In the genomic region with DNA sequence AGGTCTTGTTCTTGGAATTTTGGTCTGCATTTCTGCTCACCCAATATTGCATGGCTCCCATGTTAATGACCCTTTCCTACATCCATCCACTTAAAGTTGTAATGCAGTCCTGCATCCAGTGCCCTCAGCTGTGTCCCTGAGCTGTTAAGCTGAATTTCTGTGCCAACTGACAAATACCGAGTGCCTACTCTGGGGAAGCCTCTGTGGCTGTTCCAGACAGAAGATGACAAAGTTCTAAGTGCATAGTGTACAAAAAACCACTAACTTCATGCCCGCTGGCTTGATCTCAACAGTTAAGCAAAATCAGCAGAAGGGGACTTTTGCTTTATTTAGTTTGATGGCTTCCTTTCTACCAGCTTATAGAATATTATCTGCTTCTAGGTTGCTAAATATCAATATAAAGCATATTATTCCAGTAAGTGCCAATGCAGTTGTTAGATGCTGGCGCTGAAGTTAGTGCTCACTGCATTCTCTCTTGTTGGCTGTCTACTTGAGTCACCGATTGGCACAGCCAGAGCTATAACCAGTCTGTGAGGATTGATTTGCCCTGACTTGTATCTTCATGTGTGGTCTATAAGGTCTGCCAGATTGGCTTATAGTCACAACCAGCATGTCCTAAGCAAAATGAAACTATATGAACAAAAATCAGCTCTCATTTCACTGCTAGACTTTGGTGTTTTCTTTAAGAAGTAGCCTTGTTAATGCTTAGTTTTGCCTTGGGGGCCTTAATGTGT, we compare ENCODE assay signal across 8 cellular contexts.
DNase-seq lines count a peak whose midpoint lies in the region; ATAC-seq and TF ChIP-seq lines count a peak whose summit lies in the region.

No MANE protein-coding gene starts in this region.

- no peak for TF ChIP-seq CTCF in RWPE1 (conservative IDR thresholded peaks at IDR 0.05; ENCODE audit: low read depth)
- TF ChIP-seq CTCF in fibroblast of mammary gland (conservative IDR thresholded peaks at IDR 0.05; ENCODE audit: control insufficient read depth, insufficient read depth, low read depth, low read length): no peak
- no peak for TF ChIP-seq CTCF in parathyroid adenoma (IDR thresholded peaks at IDR 0.05)

- POLR2A ChIA-PET in RWPE1 (lab: Yijun Ruan, JAX; ENCODE audit: low non-redundant PET): interaction anchor here (0.7 kb wide), 2 partner anchors 177 to 186 kb away, joined by 3 to 4 read pairs; no protein-coding TSS in a partner anchor

- DNase-seq in Ammon's horn (ENCODE audit: low spot score): peak; percentile 30
- peak; percentile 86 for DNase-seq in RWPE1 (ENCODE audit: low spot score)
- DNase-seq in fibroblast of mammary gland (ENCODE audit: low read depth): peak; percentile 61
- DNase-seq in effector CD4-positive, alpha-beta T cell: no peak

- H3K9ac ChIP-seq in parathyroid adenoma: no peak overlapping the region

- H3K36me3 ChIP-seq in parathyroid adenoma (ENCODE audit: control insufficient read depth, insufficient read depth, low read length): no peaks in the 10 kb centered on the region

- H2AFZ ChIP-seq in parathyroid adenoma: no peak overlapping the region

- no peaks in the 10 kb centered on the region for H3K27me3 ChIP-seq in parathyroid adenoma (ENCODE audit: control insufficient read depth, insufficient read depth, low read length)

- H3K4me2 ChIP-seq in parathyroid adenoma (ENCODE audit: low read length): no peak overlapping the region

- ATAC-seq in GM18517 (IDR thresholded peaks at IDR 0.05; ENCODE audit: unreplicated experiment) (no peak), HG03460 (IDR thresholded peaks at IDR 0.05; ENCODE audit: unreplicated experiment) (no peak), HG03520 (IDR thresholded peaks at IDR 0.05; ENCODE audit: unreplicated experiment) (no peak)

- peaks cover 2% of the 10 kb centered on the region for H3K79me2 ChIP-seq in parathyroid adenoma

- H3K9me3 ChIP-seq in parathyroid adenoma (ENCODE audit: control insufficient read depth, low read length): no peaks in the 10 kb centered on the region

- CTCF ChIA-PET in RWPE1 (lab: Yijun Ruan, JAX): interaction anchor here (0.9 to 1.5 kb wide), 3 partner anchors 18 to 199 kb away, joined by 3 to 4 read pairs (median 3); no protein-coding TSS in a partner anchor

- H3K27ac ChIP-seq in RWPE1: peak overlapping the region; percentile 93
- peak overlapping the region; percentile 49 for H3K27ac ChIP-seq in parathyroid adenoma

- H3K4me3 ChIP-seq in fibroblast of mammary gland (ENCODE audit: control insufficient read depth, low read depth, low read length) (no peak overlapping the region), parathyroid adenoma (ENCODE audit: low read depth, low read length) (no peak overlapping the region)

- H3K4me1 ChIP-seq in parathyroid adenoma: peaks cover 21% of the 10 kb centered on the region
